19 cellular contexts compared by ENCODE assay signal in genomic region chr4:19575959-19576358, GRCh38.
DNase-seq lines count a peak whose midpoint lies in the region; ATAC-seq, FAIRE-seq and TF ChIP-seq lines count a peak whose summit lies in the region.
"Had no signal": no experiment of that assay in that cellular context is flagged by ENCODE, and none has a peak within 500 bp of the region (broad histone marks: within the 10 kb centered on the region; RNA-seq: fewer than 3 reads in every experiment).

No MANE protein-coding gene starts in this region.

- H2AFZ ChIP-seq in keratinocyte (ENCODE audit: control insufficient read depth, low read length) = peak overlapping the region; percentile 6

- peak; percentile 48 for ATAC-seq in HG02610 (IDR thresholded peaks at IDR 0.05; ENCODE audit: unreplicated experiment)
- ATAC-seq: T-helper 17 cell, WTC11 had no signal

- H3K27ac ChIP-seq in keratinocyte (ENCODE audit: control insufficient read depth, insufficient read depth, low read length) = no peak overlapping the region

- no peak overlapping the region for H3K4me2 ChIP-seq in keratinocyte (ENCODE audit: control insufficient read depth, extremely low read depth, insufficient read depth, low read depth, low read length)

- H3K9me3 ChIP-seq in keratinocyte (ENCODE audit: control insufficient read depth, low read depth, low read length) (no peaks in the 10 kb centered on the region), BE2C (no peaks in the 10 kb centered on the region)
- H3K9me3 ChIP-seq: Caco-2 had no signal

- no peak overlapping the region for H3K9ac ChIP-seq in keratinocyte (ENCODE audit: control insufficient read depth, extremely low read depth, insufficient read depth, low read length)

- DNase-seq in AG10803 (ENCODE audit: low read depth) = peak; percentile 9
- DNase-seq in OCI-M1 (lab: John Stamatoyannopoulos, UW) = peak; percentile 23
- DNase-seq in keratinocyte (ENCODE audit: low read depth, low spot score) = no peak
- DNase-seq in SW480 (ENCODE audit: low spot score) = no peak
- no peak for DNase-seq in BE2C
- DNase-seq in DMS114 treated with DMSO at 0.1 percent for 48 hours (lab: John Stamatoyannopoulos, UW; ENCODE audit: unreplicated experiment) = no peak
- DNase-seq: activated CD4-positive, alpha-beta T cell treated with anti-CD3 and anti-CD28 coated beads, Interleukin-2, amount 50 U/mL, for 48 hours; activated naive CD4-positive, alpha-beta T cell treated with Interleukin-2 at 50 U/mL for 16 hours; activated T-cell treated with anti-CD3 and anti-CD28 coated beads for 4 hours; anterior cingulate cortex; Caco-2; GDM1; glutamatergic neuron; NCI-H1092 treated with DMSO at 0.1 percent for 48 hours; NCI-H510A; SHP77; T-helper 17 cell had no signal

- no peaks in the 10 kb centered on the region for H4K20me1 ChIP-seq in keratinocyte (ENCODE audit: control insufficient read depth, extremely low read depth, insufficient read depth, low read length)

- dilution Hi-C loops in keratinocyte (cut with MboI; ENCODE audit: extremely low pct_ligation_motif_present, low sequenced_read_pairs) = no loop called here

- H3K27me3 ChIP-seq in keratinocyte (ENCODE audit: control insufficient read depth, extremely low read depth, insufficient read depth, low read length) (no peaks in the 10 kb centered on the region), BE2C (no peaks in the 10 kb centered on the region)

- no peaks in the 10 kb centered on the region for H3K79me2 ChIP-seq in keratinocyte (ENCODE audit: control insufficient read depth, insufficient read depth, low read length)

- FAIRE-seq in keratinocyte (lab: Jason Lieb, UNC) = no peak

- no peak overlapping the region for H3K4me3 ChIP-seq in AG10803 (ENCODE audit: low read length)
- H3K4me3 ChIP-seq in keratinocyte (ENCODE audit: control insufficient read depth in 2 of 3, extremely low read depth in 1 of 3, insufficient read depth in 2 of 3, low read depth in 1 of 3, low read length in 3 of 3) = no peak overlapping the region
- H3K4me3 ChIP-seq in BE2C (ENCODE audit: low read depth, low read length) = no peak overlapping the region

- no peak for TF ChIP-seq CTCF in AG10803 (conservative IDR thresholded peaks at IDR 0.05; ENCODE audit: low read length)
- TF ChIP-seq CTCF in keratinocyte (optimal IDR thresholded peaks at IDR 0.05 in 1 of 3, IDR thresholded peaks at IDR 0.05 in 1 of 3, conservative IDR thresholded peaks at IDR 0.05 in 1 of 3; ENCODE audit: extremely low read depth in 1 of 3, insufficient read depth in 2 of 3, low read length in 3 of 3) = no peak
- no peak for TF ChIP-seq CTCF in BE2C (IDR thresholded peaks at IDR 0.05; ENCODE audit: low read depth, low read length)

- H3K9me1 ChIP-seq in keratinocyte (ENCODE audit: control insufficient read depth, extremely low read depth, insufficient read depth, low read length) = no peaks in the 10 kb centered on the region

- H3K4me1 ChIP-seq in keratinocyte (ENCODE audit: control insufficient read depth, extremely low read depth, insufficient read depth, low read length) (no peaks in the 10 kb centered on the region), BE2C (no peaks in the 10 kb centered on the region)
- H3K4me1 ChIP-seq: Caco-2 had no signal

- H3K36me3 ChIP-seq in keratinocyte (ENCODE audit: control insufficient read depth in 2 of 2, extremely low read depth in 1 of 2, insufficient read depth in 2 of 2, low read length in 2 of 2) = no peaks in the 10 kb centered on the region
- no peaks in the 10 kb centered on the region for H3K36me3 ChIP-seq in BE2C

Comparison
In these comparisons a context has a peak if more than half of its experiments do, and no peak if none do; other contexts are left out.
1. DNase-seq: peak in AG10803 (single experiment) and OCI-M1 (single experiment); none in keratinocyte (single experiment), SW480 (single experiment), BE2C (single experiment) and DMS114 treated with DMSO at 0.1 percent for 48 hours (single experiment).